Comparison of ENCODE assay signal across 4 cellular contexts in genomic region chr15:32145512-32145911, GRCh38.
DNase-seq lines count a peak whose midpoint lies in the region; ATAC-seq and TF ChIP-seq lines count a peak whose summit lies in the region.
"Not testable (repeated sequence)": the region's sequence is repeated elsewhere in the genome, so short reads cannot be mapped to it uniquely, and the experiment has no call there.

No MANE protein-coding gene starts in this region.

- peak overlapping the region; percentile 43 for H3K23ac ChIP-seq in neuronal stem cell (ENCODE audit: low read depth, low read length, poor library complexity)

- H2BK5ac ChIP-seq in neuronal stem cell (ENCODE audit: low read length): peak overlapping the region; percentile 13

- H2BK12ac ChIP-seq in neuronal stem cell (ENCODE audit: low read length): not testable (repeated sequence)

- H3K14ac ChIP-seq in neuronal stem cell (ENCODE audit: low read length): not testable (repeated sequence)

- WGBS in neuronal stem cell (ENCODE audit: extremely low coverage in 2 of 2, insufficient read length in 2 of 2, insufficient replicate concordance in 1 of 2), 2 donors: no CpG with 5 or more reads among the region's 10 CpGs

- not testable (repeated sequence) for H3K27ac ChIP-seq in RWPE2 (ENCODE audit: poor library complexity, severe bottlenecking); left lung; neuronal stem cell (replicated peaks; ENCODE audit: low read length)

- H2BK15ac ChIP-seq in neuronal stem cell (ENCODE audit: low read length): not testable (repeated sequence)

- H3K79me1 ChIP-seq in neuronal stem cell (ENCODE audit: low read depth, low read length): not testable (repeated sequence)

- H3K9ac ChIP-seq in neuronal stem cell (ENCODE audit: low read depth, low read length, poor library complexity): not testable (repeated sequence)

- H3K36me3 ChIP-seq in RWPE2 (ENCODE audit: low read depth); left lung; neuronal stem cell (replicated peaks in 1 of 2; ENCODE audit: control insufficient read depth in 2 of 2, insufficient read depth in 2 of 2, low read length in 2 of 2): not testable (repeated sequence)

- not testable (repeated sequence) for H3K27me3 ChIP-seq in RWPE2 (ENCODE audit: insufficient read depth, poor library complexity, severe bottlenecking); left lung; neuronal stem cell (ENCODE audit: control insufficient read depth in 3 of 3, insufficient read depth in 3 of 3, low read depth in 1 of 3, low read length in 3 of 3)

- not testable (repeated sequence) for H3K18ac ChIP-seq in neuronal stem cell (ENCODE audit: low read length)

- H3K4me1 ChIP-seq in RWPE2 (ENCODE audit: insufficient read depth, poor library complexity, severe bottlenecking); left lung; neuronal stem cell (ENCODE audit: control insufficient read depth in 2 of 2, insufficient read depth in 1 of 2, low read depth in 1 of 2, low read length in 2 of 2): not testable (repeated sequence)

- H2AK5ac ChIP-seq in neuronal stem cell (ENCODE audit: low read depth, low read length): not testable (repeated sequence)

- DNase-seq in RWPE2 (ENCODE audit: low spot score) (peak; percentile 52), Right ventricle myocardium inferior (ENCODE audit: missing footprints) (peak; percentile 45), left lung (peak; percentile 19 to 34)
- not testable (repeated sequence) for DNase-seq in neuronal stem cell (ENCODE audit: low spot score)

- H3K4me2 ChIP-seq in neuronal stem cell (ENCODE audit: insufficient read depth, low read length, poor library complexity, severe bottlenecking): not testable (repeated sequence)

- H3K4me3 ChIP-seq in RWPE2 (ENCODE audit: severe bottlenecking); left lung; neuronal stem cell (ENCODE audit: low read length in 2 of 2): not testable (repeated sequence)

- not testable (repeated sequence) for H2BK120ac ChIP-seq in neuronal stem cell (ENCODE audit: low read depth, low read length)

- H3K4ac ChIP-seq in neuronal stem cell (ENCODE audit: low read length): not testable (repeated sequence)

- not testable (repeated sequence) for H2AFZ ChIP-seq in neuronal stem cell (ENCODE audit: low read length)

- intact Hi-C loops in Right ventricle myocardium inferior (cut with DNase I); left lung (cut with DNase I): not testable (repeated sequence)

- not testable (repeated sequence) for ATAC-seq in RWPE2 (ENCODE audit: low read depth); Right ventricle myocardium inferior; left lung

- not testable (repeated sequence) for H3K9me3 ChIP-seq in RWPE2 (ENCODE audit: severe bottlenecking); left lung; neuronal stem cell (replicated peaks in 1 of 2; ENCODE audit: control insufficient read depth in 2 of 2, insufficient read depth in 1 of 2, low read depth in 1 of 2, low read length in 2 of 2)

- not testable (repeated sequence) for H4K8ac ChIP-seq in neuronal stem cell (ENCODE audit: low read depth, low read length)

- not testable (repeated sequence) for TF ChIP-seq CTCF in RWPE2 (IDR thresholded peaks at IDR 0.05; ENCODE audit: poor library complexity, severe bottlenecking); left lung (IDR thresholded peaks at IDR 0.05)

- not testable (repeated sequence) for H4K91ac ChIP-seq in neuronal stem cell (ENCODE audit: low read depth, low read length, poor library complexity)
